In genomic region chr10:97922378-97922758, GRCh38 we compare ENCODE assay signal across 11 cellular contexts.
"Had no signal": no experiment of that assay in that cellular context is flagged by ENCODE, and none has a peak within 500 bp of the region (broad histone marks: within the 10 kb centered on the region; RNA-seq: fewer than 3 reads in every experiment).

No MANE protein-coding gene starts in this region.

- DNase-seq: activated effector memory CD4-positive, alpha-beta T cell treated with anti-CD3 and anti-CD28 coated beads, Interleukin-2, amount 50 U/mL, for 16 hours; mesenchymal stem cell; stimulated activated CD4-positive, alpha-beta T cell treated with anti-CD3 and anti-CD28 coated beads, Interleukin-4, amount 100 ng/mL, for 1 hour; stimulated activated CD8-positive, alpha-beta memory T cell treated with anti-CD3 and anti-CD28 coated beads, Interleukin-4, amount 100 ng/mL, for 48 hours; stimulated activated naive CD8-positive, alpha-beta T cell treated with anti-CD3 and anti-CD28 coated beads, Interleukin-15, Interleukin-2, amounts not matched to agents 100 U/mL and 50 U/mL, for 24 hours; T-helper 2 cell had no signal

- H3K36me3 Mint-ChIP-seq: activated naive CD8-positive, alpha-beta T cell had no signal

- ATAC-seq: activated CD4-positive, CD25-positive, alpha-beta regulatory T cell treated with anti-CD3 and anti-CD28 coated beads, Interleukin-2, amount 50 U/mL, for 24 hours; stimulated activated naive CD8-positive, alpha-beta T cell treated with anti-CD3 and anti-CD28 coated beads, Interleukin-15, Interleukin-2, amounts not matched to agents 100 U/mL and 50 U/mL, for 24 hours had no signal

- H3K4me1 Mint-ChIP-seq: nephron had no signal

- H3K36me3 ChIP-seq: esophagus muscularis mucosa had no signal

- H3K4me3 ChIP-seq: dorsolateral prefrontal cortex, esophagus muscularis mucosa had no signal

- H3K4me3 Mint-ChIP-seq: activated naive CD8-positive, alpha-beta T cell; nephron had no signal

- H3K9me3 ChIP-seq: esophagus muscularis mucosa had no signal

- H3K9me3 Mint-ChIP-seq: nephron had no signal

- H3K27ac ChIP-seq: esophagus muscularis mucosa had no signal

- H3K27ac Mint-ChIP-seq: activated naive CD8-positive, alpha-beta T cell; nephron had no signal
